8 cellular contexts compared by ENCODE assay signal in the genomic region with DNA sequence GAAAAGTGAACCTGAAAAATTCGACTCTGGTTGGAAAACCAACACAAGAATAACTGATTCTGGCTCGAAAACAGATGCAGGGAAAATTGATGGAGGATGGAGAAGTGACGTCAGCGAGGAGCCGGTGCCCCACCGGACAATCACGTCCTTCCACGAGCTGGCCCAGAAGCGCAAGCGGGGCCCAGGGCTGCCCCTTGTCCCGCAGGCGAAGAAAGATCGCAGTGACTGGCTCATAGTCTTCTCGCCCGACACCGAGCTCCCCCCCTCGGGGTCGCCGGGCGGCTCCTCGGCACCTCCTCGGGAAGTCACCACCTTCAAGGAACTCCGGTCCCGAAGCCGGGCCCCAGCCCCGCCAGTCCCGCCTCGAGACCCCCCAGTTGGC. TPM values are rescaled to one million over a fixed set of nuclear protein-coding genes. Genes with fewer than 3 reads are reported as not detected.
DNase-seq lines count a peak whose midpoint lies in the region; ATAC-seq, FAIRE-seq and TF ChIP-seq lines count a peak whose summit lies in the region.

No MANE protein-coding gene starts in this region.

- dilution Hi-C loops in endothelial cell of umbilical vein (cut with MboI; ENCODE audit: extremely low pct_ligation_motif_present, low sequenced_read_pairs) = no loop called here

- H3K36me3 ChIP-seq in endothelial cell of umbilical vein (ENCODE audit: control insufficient read depth in 2 of 2, extremely low read depth in 1 of 2, insufficient read depth in 2 of 2, low read length in 2 of 2) = peaks cover 13 to 24% of the 10 kb centered on the region in 2 experiments

- POLR2A ChIA-PET in RWPE1 (lab: Yijun Ruan, JAX; ENCODE audit: low non-redundant PET) = no interaction called here
- POLR2A ChIA-PET in endothelial cell of umbilical vein (lab: Charles Lee) = interaction anchor here (1.4 to 2.6 kb wide), 2 partner anchors 50 to 72 kb away, joined by 8 to 12 read pairs; a partner anchor contains a TSS

- peak overlapping the region; percentile 48 for H3K4me2 ChIP-seq in endothelial cell of umbilical vein (ENCODE audit: insufficient read depth, low read length)

- H3K79me2 ChIP-seq in endothelial cell of umbilical vein (ENCODE audit: control insufficient read depth, insufficient read depth, low read length) = no peaks in the 10 kb centered on the region

- H2AFZ ChIP-seq in endothelial cell of umbilical vein (ENCODE audit: low read depth, low read length) = no peak overlapping the region

- no peaks in the 10 kb centered on the region for H3K9me3 Mint-ChIP-seq in activated T-cell treated with anti-CD3 and anti-CD28 coated beads, Interleukin-2, amount 50 U/mL, for 24 hours
- no peaks in the 10 kb centered on the region for H3K9me3 Mint-ChIP-seq in nephron

- peak overlapping the region; percentile 82 for H3K4me3 Mint-ChIP-seq in activated T-cell treated with anti-CD3 and anti-CD28 coated beads, Interleukin-2, amount 50 U/mL, for 24 hours
- peak overlapping the region; percentile 92 to 94 (median 92) for H3K4me3 Mint-ChIP-seq in nephron

- H3K4me3 ChIP-seq in endothelial cell of umbilical vein (replicated peaks in 1 of 3; ENCODE audit: insufficient read depth in 1 of 3, low read depth in 1 of 3, low read length in 3 of 3) = peak overlapping the region in 2 of 3 experiments; percentile 18 to 76

- peaks cover 46% of the 10 kb centered on the region for H3K4me1 Mint-ChIP-seq in activated T-cell treated with anti-CD3 and anti-CD28 coated beads, Interleukin-2, amount 50 U/mL, for 24 hours (ENCODE audit: low read depth)
- H3K4me1 Mint-ChIP-seq in nephron = peaks cover 35% of the 10 kb centered on the region

- no peaks in the 10 kb centered on the region for H3K27me3 Mint-ChIP-seq in activated T-cell treated with anti-CD3 and anti-CD28 coated beads, Interleukin-2, amount 50 U/mL, for 24 hours
- H3K27me3 Mint-ChIP-seq in nephron (ENCODE audit: low read depth) = no peaks in the 10 kb centered on the region

- H3K27ac ChIP-seq in RWPE1 (peak overlapping the region; percentile 98), endothelial cell of umbilical vein (ENCODE audit: insufficient read depth, low read depth, low read length) (peak overlapping the region; percentile 43)

- no TSS peak for BruUV-seq in endothelial cell of umbilical vein (replicated peaks; lab: Mats Ljungman, UMichigan)

- TF ChIP-seq POLR2A in endothelial cell of umbilical vein (IDR thresholded peaks at IDR 0.05; ENCODE audit: low read depth, low read length) = no peak

- no peaks in the 10 kb centered on the region for H3K27me3 ChIP-seq in endothelial cell of umbilical vein (ENCODE audit: control insufficient read depth in 2 of 2, insufficient read depth in 2 of 2, low read length in 2 of 2)

- no peak for DNase-seq in activated T-cell treated with anti-CD3 and anti-CD28 coated beads, Interleukin-2, amount 50 U/mL, for 24 hours
- DNase-seq in activated T-cell treated with anti-CD3 and anti-CD28 coated beads for 4 hours (no peak), RWPE1 (ENCODE audit: low spot score) (no peak), endothelial cell of umbilical vein (ENCODE audit: low read depth, low spot score) (peak; percentile 57), midbrain (lab: John Stamatoyannopoulos, UW) (no peak), NCI-H128 (lab: John Stamatoyannopoulos, UW; ENCODE audit: unreplicated experiment) (no peak)

- peaks cover 61% of the 10 kb centered on the region for H3K36me3 Mint-ChIP-seq in activated T-cell treated with anti-CD3 and anti-CD28 coated beads, Interleukin-2, amount 50 U/mL, for 24 hours (ENCODE audit: low read depth)
- peaks cover 12% of the 10 kb centered on the region for H3K36me3 Mint-ChIP-seq in nephron (ENCODE audit: low read depth)

- no peak overlapping the region for H3K9ac ChIP-seq in endothelial cell of umbilical vein (replicated peaks; ENCODE audit: extremely low read depth, insufficient read depth, low read length)

- H3K4me1 ChIP-seq in endothelial cell of umbilical vein (ENCODE audit: control insufficient read depth, extremely low read depth, insufficient read depth, low read length) = peaks cover 41% of the 10 kb centered on the region

- no peaks in the 10 kb centered on the region for H3K9me3 ChIP-seq in endothelial cell of umbilical vein (replicated peaks; ENCODE audit: control insufficient read depth, insufficient read depth, low read length)

- peak; percentile 42 for FAIRE-seq in endothelial cell of umbilical vein (lab: Jason Lieb, UNC)

- CTCF ChIA-PET in RWPE1 (lab: Yijun Ruan, JAX) = interaction anchor here (0.6 to 5.1 kb wide), 4 partner anchors 12 to 216 kb away, joined by 3 to 34 read pairs (median 4); no protein-coding TSS in a partner anchor
- CTCF ChIA-PET in endothelial cell of umbilical vein (lab: Charles Lee) = interaction anchor here (1.1 to 7.2 kb wide), 8 partner anchors 15 to 116 kb away, joined by 3 to 115 read pairs (median 6); a partner anchor contains a TSS

- H3K27ac Mint-ChIP-seq in activated T-cell treated with anti-CD3 and anti-CD28 coated beads, Interleukin-2, amount 50 U/mL, for 24 hours = peak overlapping the region; percentile 63
- peak overlapping the region; percentile 71 to 93 (median 91) for H3K27ac Mint-ChIP-seq in nephron

- TF ChIP-seq CTCF in RWPE1 (conservative IDR thresholded peaks at IDR 0.05; ENCODE audit: low read depth) = no peak
- TF ChIP-seq CTCF in endothelial cell of umbilical vein (IDR thresholded peaks at IDR 0.05; ENCODE audit: extremely low read depth in 1 of 2, insufficient read depth in 1 of 2, low read depth in 1 of 2, low read length in 2 of 2) = no peak
- no peak for TF ChIP-seq CTCF in nephron (IDR thresholded peaks at IDR 0.05; ENCODE audit: unreplicated experiment in 3 of 3)

- H3K9me1 ChIP-seq in endothelial cell of umbilical vein (replicated peaks; ENCODE audit: control insufficient read depth, extremely low read depth, insufficient read depth, low read length) = no peaks in the 10 kb centered on the region

- H4K20me1 ChIP-seq in endothelial cell of umbilical vein (replicated peaks; ENCODE audit: control insufficient read depth, extremely low read depth, insufficient read depth, low read length) = no peaks in the 10 kb centered on the region

- intact Hi-C loops in endothelial cell of umbilical vein (cut with micrococcal nuclease) = loop anchor here (5.0 kb wide), 1 partner anchor 325 kb away; no protein-coding TSS in a partner anchor

- no peak for ATAC-seq in HG03460 (IDR thresholded peaks at IDR 0.05; ENCODE audit: unreplicated experiment)

TF ChIP-seq in endothelial cell of umbilical vein, 7 proteins besides CTCF, POLR2A, EP300 and RAD21 (continues in another document):
- TF ChIP-seq GATA2 (IDR thresholded peaks at IDR 0.05; ENCODE audit: insufficient read depth, insufficient read length, low read depth, low read length) (no peak), JUN (IDR thresholded peaks at IDR 0.05; ENCODE audit: borderline replicate concordance, insufficient read depth, insufficient read length, low read depth) (no peak)

RNA-seq across cellular contexts. Expression of a gene that starts 1.9 kb away (rescaled TPM):
- 40.3 and 42.4 TPM in 2 replicates for total RNA-seq in endothelial cell of umbilical vein
- 46.6 and 63.3 TPM in 2 replicates for polyA plus RNA-seq in endothelial cell of umbilical vein
- polyA plus RNA-seq in endothelial cell of umbilical vein (2011; cell fraction: cytosol; rRNA removed) = 29.3 and 36.9 TPM in 2 replicates
- 80.2 and 87.8 TPM in 2 replicates for polyA plus RNA-seq in endothelial cell of umbilical vein (2011; cell fraction: nucleus; rRNA removed)
- 31.1 and 31.4 TPM in 2 replicates for polyA plus RNA-seq in endothelial cell of umbilical vein (2012)
- polyA minus RNA-seq in endothelial cell of umbilical vein = 22.0 and 25.6 TPM in 2 replicates
- polyA minus RNA-seq in endothelial cell of umbilical vein (2011; cell fraction: cytosol; rRNA and poly(A)+ RNA removed) = 40.5 TPM
- polyA minus RNA-seq in endothelial cell of umbilical vein (2011; cell fraction: nucleus; rRNA and poly(A)+ RNA removed) = 12.3 and 16.7 TPM in 2 replicates

RNA-seq across cellular contexts. Expression of a gene that starts 13.9 kb away (rescaled TPM):
- 630 and 670 TPM in 2 replicates for total RNA-seq in endothelial cell of umbilical vein
- polyA plus RNA-seq in endothelial cell of umbilical vein = 508 and 646 TPM in 2 replicates
- 568 and 670 TPM in 2 replicates for polyA plus RNA-seq in endothelial cell of umbilical vein (2011; cell fraction: cytosol; rRNA removed)
- polyA plus RNA-seq in endothelial cell of umbilical vein (2011; cell fraction: nucleus; rRNA removed) = 704 and 769 TPM in 2 replicates
- polyA plus RNA-seq in endothelial cell of umbilical vein (2012) = 262 and 386 TPM in 2 replicates
- polyA minus RNA-seq in endothelial cell of umbilical vein = 391 and 440 TPM in 2 replicates
- polyA minus RNA-seq in endothelial cell of umbilical vein (2011; cell fraction: cytosol; rRNA and poly(A)+ RNA removed) = 172 TPM
- polyA minus RNA-seq in endothelial cell of umbilical vein (2011; cell fraction: nucleus; rRNA and poly(A)+ RNA removed) = 124 and 150 TPM in 2 replicates

RNA-seq across cellular contexts. Expression of a gene that starts 21.3 kb away (rescaled TPM):
- not detected in 2 replicates for total RNA-seq in endothelial cell of umbilical vein
- 0.03 TPM in 1 of 2 replicates, not detected in the other for polyA plus RNA-seq in endothelial cell of umbilical vein
- 0.03 TPM in 1 of 2 replicates, not detected in the other for polyA plus RNA-seq in endothelial cell of umbilical vein (2011; cell fraction: cytosol; rRNA removed)
- 0.06 TPM in 1 of 2 replicates, not detected in the other for polyA plus RNA-seq in endothelial cell of umbilical vein (2011; cell fraction: nucleus; rRNA removed)
- polyA plus RNA-seq in endothelial cell of umbilical vein (2012) = not detected in 2 replicates
- 0.38 and 0.92 TPM in 2 replicates for polyA minus RNA-seq in endothelial cell of umbilical vein
- not detected for polyA minus RNA-seq in endothelial cell of umbilical vein (2011; cell fraction: cytosol; rRNA and poly(A)+ RNA removed)
- not detected in 2 replicates for polyA minus RNA-seq in endothelial cell of umbilical vein (2011; cell fraction: nucleus; rRNA and poly(A)+ RNA removed)

RNA-seq across cellular contexts. Expression of a gene that starts 45.3 kb away (rescaled TPM):
- total RNA-seq in endothelial cell of umbilical vein = 1.8 and 3.3 TPM in 2 replicates
- 4.1 and 4.6 TPM in 2 replicates for polyA plus RNA-seq in endothelial cell of umbilical vein
- 1.3 and 2.7 TPM in 2 replicates for polyA plus RNA-seq in endothelial cell of umbilical vein (2011; cell fraction: cytosol; rRNA removed)
- polyA plus RNA-seq in endothelial cell of umbilical vein (2011; cell fraction: nucleus; rRNA removed) = 19.7 and 30.1 TPM in 2 replicates
- polyA plus RNA-seq in endothelial cell of umbilical vein (2012) = 1.5 and 1.6 TPM in 2 replicates
- polyA minus RNA-seq in endothelial cell of umbilical vein = 2.8 and 4.9 TPM in 2 replicates
- polyA minus RNA-seq in endothelial cell of umbilical vein (2011; cell fraction: cytosol; rRNA and poly(A)+ RNA removed) = 4.5 TPM
- polyA minus RNA-seq in endothelial cell of umbilical vein (2011; cell fraction: nucleus; rRNA and poly(A)+ RNA removed) = 3.3 and 3.5 TPM in 2 replicates

RNA-seq across cellular contexts. Expression of a gene that starts 49.3 kb away (rescaled TPM):
- total RNA-seq in endothelial cell of umbilical vein = 61.7 and 69.1 TPM in 2 replicates
- 80.9 and 84.8 TPM in 2 replicates for polyA plus RNA-seq in endothelial cell of umbilical vein
- 24.4 and 27.0 TPM in 2 replicates for polyA plus RNA-seq in endothelial cell of umbilical vein (2011; cell fraction: cytosol; rRNA removed)
- polyA plus RNA-seq in endothelial cell of umbilical vein (2011; cell fraction: nucleus; rRNA removed) = 560 and 582 TPM in 2 replicates
- 32.4 and 34.0 TPM in 2 replicates for polyA plus RNA-seq in endothelial cell of umbilical vein (2012)
- 83.6 and 98.2 TPM in 2 replicates for polyA minus RNA-seq in endothelial cell of umbilical vein
- 24.1 TPM for polyA minus RNA-seq in endothelial cell of umbilical vein (2011; cell fraction: cytosol; rRNA and poly(A)+ RNA removed)
- polyA minus RNA-seq in endothelial cell of umbilical vein (2011; cell fraction: nucleus; rRNA and poly(A)+ RNA removed) = 100 and 109 TPM in 2 replicates
